1 cellular context compared by ENCODE assay signal in the genomic region with DNA sequence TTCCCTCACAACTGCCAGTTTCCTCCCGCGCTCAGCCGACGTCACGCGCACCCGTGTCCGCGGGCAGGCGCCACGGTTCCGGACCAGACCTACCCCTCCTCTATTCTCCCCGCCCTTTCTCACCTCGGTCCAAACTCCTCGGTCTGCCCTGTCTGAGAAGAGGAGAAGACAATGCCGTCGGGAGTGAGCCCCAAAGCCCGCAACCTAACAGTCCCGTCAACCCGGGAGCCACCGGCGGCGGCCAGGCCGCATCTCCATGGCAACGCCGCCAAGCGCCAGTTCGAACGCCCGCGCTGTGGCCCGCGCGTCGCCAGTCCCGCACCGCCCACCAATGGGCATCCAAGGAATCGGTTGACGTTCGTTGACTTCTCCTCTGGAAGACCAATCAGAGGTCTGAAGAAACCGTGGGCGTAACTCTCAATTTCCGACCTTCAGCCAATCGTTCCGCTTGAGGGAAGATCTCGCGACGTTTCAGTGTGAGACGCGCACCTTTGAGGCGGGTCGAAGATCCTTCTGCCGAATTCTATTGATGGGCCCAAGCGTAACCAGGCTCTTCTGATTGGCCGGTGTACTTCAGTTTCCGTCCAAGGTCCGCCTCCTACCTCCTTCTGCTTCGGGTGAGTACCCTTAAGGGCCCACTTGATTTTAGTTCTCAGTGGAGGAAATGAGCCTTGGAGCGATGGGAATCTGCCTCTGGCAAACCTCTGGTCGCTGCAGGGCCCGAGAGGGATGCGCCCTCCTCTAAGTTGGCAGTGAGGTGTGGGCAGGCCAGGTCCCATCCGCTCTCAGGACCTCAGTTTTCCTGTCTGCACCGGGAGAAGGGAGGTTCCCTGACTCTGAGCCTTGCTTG.
A peak's percentile ranks its signal among the peaks of the same experiment; 100 is the strongest.
TF ChIP-seq lines count a peak whose summit lies in the region.

A gene with protein sequence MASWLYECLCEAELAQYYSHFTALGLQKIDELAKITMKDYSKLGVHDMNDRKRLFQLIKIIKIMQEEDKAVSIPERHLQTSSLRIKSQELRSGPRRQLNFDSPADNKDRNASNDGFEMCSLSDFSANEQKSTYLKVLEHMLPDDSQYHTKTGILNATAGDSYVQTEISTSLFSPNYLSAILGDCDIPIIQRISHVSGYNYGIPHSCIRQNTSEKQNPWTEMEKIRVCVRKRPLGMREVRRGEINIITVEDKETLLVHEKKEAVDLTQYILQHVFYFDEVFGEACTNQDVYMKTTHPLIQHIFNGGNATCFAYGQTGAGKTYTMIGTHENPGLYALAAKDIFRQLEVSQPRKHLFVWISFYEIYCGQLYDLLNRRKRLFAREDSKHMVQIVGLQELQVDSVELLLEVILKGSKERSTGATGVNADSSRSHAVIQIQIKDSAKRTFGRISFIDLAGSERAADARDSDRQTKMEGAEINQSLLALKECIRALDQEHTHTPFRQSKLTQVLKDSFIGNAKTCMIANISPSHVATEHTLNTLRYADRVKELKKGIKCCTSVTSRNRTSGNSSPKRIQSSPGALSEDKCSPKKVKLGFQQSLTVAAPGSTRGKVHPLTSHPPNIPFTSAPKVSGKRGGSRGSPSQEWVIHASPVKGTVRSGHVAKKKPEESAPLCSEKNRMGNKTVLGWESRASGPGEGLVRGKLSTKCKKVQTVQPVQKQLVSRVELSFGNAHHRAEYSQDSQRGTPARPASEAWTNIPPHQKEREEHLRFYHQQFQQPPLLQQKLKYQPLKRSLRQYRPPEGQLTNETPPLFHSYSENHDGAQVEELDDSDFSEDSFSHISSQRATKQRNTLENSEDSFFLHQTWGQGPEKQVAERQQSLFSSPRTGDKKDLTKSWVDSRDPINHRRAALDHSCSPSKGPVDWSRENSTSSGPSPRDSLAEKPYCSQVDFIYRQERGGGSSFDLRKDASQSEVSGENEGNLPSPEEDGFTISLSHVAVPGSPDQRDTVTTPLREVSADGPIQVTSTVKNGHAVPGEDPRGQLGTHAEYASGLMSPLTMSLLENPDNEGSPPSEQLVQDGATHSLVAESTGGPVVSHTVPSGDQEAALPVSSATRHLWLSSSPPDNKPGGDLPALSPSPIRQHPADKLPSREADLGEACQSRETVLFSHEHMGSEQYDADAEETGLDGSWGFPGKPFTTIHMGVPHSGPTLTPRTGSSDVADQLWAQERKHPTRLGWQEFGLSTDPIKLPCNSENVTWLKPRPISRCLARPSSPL (N-terminal part only) (minus strand): TSS at position 286 of the 850 bp plus-strand sequence. CDS start 17,922 bp downstream, outside the sequence.
A gene (plus strand): TSS at position 587 of the 850 bp plus-strand sequence. CDS start 9,471 bp downstream, outside the sequence.

TF ChIP-seq in endothelial cell of umbilical vein, 7 proteins besides CTCF, POLR2A, EP300 and RAD21:
- TF ChIP-seq FOS (IDR thresholded peaks at IDR 0.05; ENCODE audit: borderline replicate concordance, insufficient read depth, low read length) (no peak), GATA2 (IDR thresholded peaks at IDR 0.05; ENCODE audit: insufficient read depth, insufficient read length, low read depth, low read length) (no peak), POLR2AphosphoS5 (IDR thresholded peaks at IDR 0.05; ENCODE audit: insufficient read depth, low read depth, low read length) (peak; percentile 59)
- TF ChIP-seq, protein P1, sequence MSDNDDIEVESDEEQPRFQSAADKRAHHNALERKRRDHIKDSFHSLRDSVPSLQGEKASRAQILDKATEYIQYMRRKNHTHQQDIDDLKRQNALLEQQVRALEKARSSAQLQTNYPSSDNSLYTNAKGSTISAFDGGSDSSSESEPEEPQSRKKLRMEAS (IDR thresholded peaks at IDR 0.05; ENCODE audit: insufficient read depth, insufficient read length): peak; percentile 4
